ENCODE assay signal across 1 cellular context in the genomic region with DNA sequence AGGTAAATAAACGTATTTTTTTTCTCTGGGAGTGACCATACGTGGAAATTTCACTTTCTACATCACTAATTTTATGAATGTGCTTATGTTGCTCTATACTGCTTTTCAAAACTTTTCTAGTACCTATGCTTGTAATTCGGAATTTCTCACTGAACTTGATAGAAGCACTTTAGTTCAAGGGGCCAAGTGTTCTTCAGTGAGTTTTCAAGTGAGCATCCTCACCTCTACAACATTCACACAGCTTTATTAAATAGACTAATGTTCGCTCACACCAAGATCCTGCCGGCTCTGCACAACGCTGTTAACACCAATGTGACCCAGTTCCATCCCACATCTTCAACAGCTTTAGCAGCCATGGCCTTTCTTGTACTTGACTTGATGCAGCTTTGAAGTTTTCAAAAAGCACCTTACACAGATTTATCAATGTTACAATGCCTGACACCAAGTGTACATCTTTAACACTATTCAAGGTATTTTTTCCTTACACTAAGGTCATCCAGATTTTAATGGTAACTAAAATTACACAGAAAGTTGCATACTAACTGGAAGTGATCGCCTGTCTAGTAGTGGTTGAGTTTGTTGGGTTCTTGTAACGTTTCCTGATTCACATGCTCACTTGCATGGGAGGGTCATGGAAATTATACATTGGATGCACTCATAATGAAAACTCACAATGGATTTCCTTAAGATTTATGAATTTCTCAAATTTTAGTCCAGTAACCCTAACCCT.
TF ChIP-seq lines count a peak whose summit lies in the region.

No MANE protein-coding gene starts in this region.

TF ChIP-seq in H1, 55 proteins besides CTCF, POLR2A, EP300 and RAD21:
- TF ChIP-seq RBBP5 (IDR thresholded peaks at IDR 0.05; ENCODE audit: borderline replicate concordance, low read depth, low read length), result no peak
- peak; percentile 82; the same call in 1 of the 2 replicates for TF ChIP-seq POLR2AphosphoS5 (IDR thresholded peaks at IDR 0.05; ENCODE audit: low read depth, low read length)
- TF ChIP-seq CBX8 (IDR thresholded peaks at IDR 0.05; ENCODE audit: borderline replicate concordance, low read depth, low read length), result no peak
- no peak for TF ChIP-seq RNF2 (IDR thresholded peaks at IDR 0.05; ENCODE audit: borderline replicate concordance, low read depth, low read length, missing control alignments, poor library complexity, severe bottlenecking)
- no peak for TF ChIP-seq KDM5A (IDR thresholded peaks at IDR 0.05; ENCODE audit: low read length)
- no peak for TF ChIP-seq EZH2 (IDR thresholded peaks at IDR 0.05; ENCODE audit: low read depth, low read length, severe bottlenecking)
